6 cellular contexts compared by ENCODE assay signal in genomic region chr22:27949421-27949820, GRCh38.
"Had no signal": no experiment of that assay in that cellular context is flagged by ENCODE, and none has a peak within 500 bp of the region (broad histone marks: within the 10 kb centered on the region; RNA-seq: fewer than 3 reads in every experiment).

No MANE protein-coding gene starts in this region.

- H3K4me3 ChIP-seq: GM23338 had no signal

- DNase-seq: H9, HCEC 1CT had no signal

- ATAC-seq: GM23338 had no signal

- FAIRE-seq: H1, H54, HTR-8/SVneo had no signal
